In the genomic region with DNA sequence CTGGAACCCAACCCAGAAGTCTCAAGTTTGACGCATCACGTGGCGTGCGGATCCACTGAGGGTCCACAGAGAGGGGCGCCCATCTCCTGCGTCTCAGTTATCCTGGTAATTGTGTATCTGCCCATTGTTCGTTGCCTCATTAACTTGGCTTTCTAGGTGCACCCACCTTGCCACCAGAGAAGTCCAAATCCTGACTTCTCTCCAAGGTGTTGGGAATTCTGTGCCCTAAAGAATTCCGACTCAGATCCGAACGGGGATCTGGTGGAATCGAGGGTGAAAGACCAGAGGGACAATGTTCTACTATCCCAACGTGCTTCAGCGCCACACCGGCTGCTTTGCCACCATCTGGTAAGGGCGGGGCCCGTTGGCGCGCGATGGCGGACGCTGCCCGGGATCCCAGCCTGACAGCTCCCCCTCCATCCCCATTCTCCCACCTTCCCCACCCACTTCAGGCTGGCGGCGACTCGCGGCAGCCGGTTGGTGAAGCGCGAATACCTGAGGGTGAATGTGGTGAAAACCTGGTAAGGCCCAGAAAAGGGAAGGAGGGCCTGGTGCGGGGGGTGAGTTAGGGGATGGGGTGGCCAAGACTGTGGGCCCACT, we compare ENCODE assay signal across 8 cellular contexts. TPM values are rescaled to one million over a fixed set of nuclear protein-coding genes. Genes with fewer than 3 reads are reported as not detected.
DNase-seq lines count a peak whose midpoint lies in the region; ATAC-seq, FAIRE-seq and TF ChIP-seq lines count a peak whose summit lies in the region.

No MANE protein-coding gene starts in this region.

- H3K27ac Mint-ChIP-seq in CD14-positive monocyte (peak overlapping the region in 1 of 7 donors; percentile 68), nephron progenitor cell (no peak overlapping the region)

- H3K4me3 Mint-ChIP-seq in CD14-positive monocyte (peak overlapping the region; percentile 59 to 75), nephron progenitor cell (peak overlapping the region; percentile 84)

- FAIRE-seq in RCC 7860 (lab: Jason Lieb, UNC) = no peak

- H3K27me3 ChIP-seq in HUES48 (ENCODE audit: control insufficient read depth, insufficient read depth, low read length) = no peaks in the 10 kb centered on the region
- no peaks in the 10 kb centered on the region for H3K27me3 ChIP-seq in effector memory CD4-positive, alpha-beta T cell (replicated peaks; ENCODE audit: control insufficient read depth, insufficient read depth, low read length, poor library complexity, severe bottlenecking)

- ATAC-seq in HG03280 (IDR thresholded peaks at IDR 0.05; ENCODE audit: unreplicated experiment) = no peak
- no peak for ATAC-seq in HG03108 (IDR thresholded peaks at IDR 0.05; ENCODE audit: unreplicated experiment)

- no peaks in the 10 kb centered on the region for H3K9me3 ChIP-seq in HUES48 (ENCODE audit: control insufficient read depth, insufficient read depth, low read length)
- no peaks in the 10 kb centered on the region for H3K9me3 ChIP-seq in effector memory CD4-positive, alpha-beta T cell (ENCODE audit: control insufficient read depth, low read length)

- H3K4me1 Mint-ChIP-seq in CD14-positive monocyte (peaks cover 35% of the 10 kb centered on the region), nephron progenitor cell (peaks cover 39% of the 10 kb centered on the region)

- peak overlapping the region; percentile 78 for H3K4me3 ChIP-seq in HUES48 (ENCODE audit: low read depth, low read length)
- H3K4me3 ChIP-seq in effector memory CD4-positive, alpha-beta T cell (ENCODE audit: insufficient read depth, low read depth, low read length, poor library complexity, severe bottlenecking) = no peak overlapping the region

- H3K36me3 Mint-ChIP-seq in CD14-positive monocyte (peaks cover 62 to 79% of the 10 kb centered on the region in 2 donors), nephron progenitor cell (ENCODE audit: low read depth) (peaks cover 41% of the 10 kb centered on the region)

- H3K27me3 Mint-ChIP-seq in CD14-positive monocyte (ENCODE audit: low read depth in 3 of 3) (peaks cover 10 to 19% (median 16%) of the 10 kb centered on the region in 3 donors), nephron progenitor cell (ENCODE audit: low read depth, poor library complexity) (peaks cover 14% of the 10 kb centered on the region)

- H3K4me1 ChIP-seq in HUES48 (ENCODE audit: control insufficient read depth, insufficient read depth, low read length) = 0 out of 2 replicates have a peak, but pooled peaks cover 6% of the 10 kb centered on the region
- peaks cover 8% of the 10 kb centered on the region for H3K4me1 ChIP-seq in effector memory CD4-positive, alpha-beta T cell (ENCODE audit: control insufficient read depth, insufficient read depth, low read length, poor library complexity, severe bottlenecking)

- TF ChIP-seq CTCF in CD14-positive monocyte (IDR thresholded peaks at IDR 0.05) = no peak
- TF ChIP-seq CTCF in nephron progenitor cell (IDR thresholded peaks at IDR 0.05) = no peak

- intact Hi-C loops in CD14-positive monocyte (cut with micrococcal nuclease) = no loop called here

- H3K9ac ChIP-seq in HUES48 (ENCODE audit: low read depth, low read length) = 0 out of 2 replicates have a peak overlapping the region, but pooled peaks have one; percentile 15

- peaks cover 0 to 2% (median 0%) of the 10 kb centered on the region in 7 donors for H3K9me3 Mint-ChIP-seq in CD14-positive monocyte
- no peaks in the 10 kb centered on the region for H3K9me3 Mint-ChIP-seq in nephron progenitor cell

- DNase-seq in CD14-positive monocyte (ENCODE audit: low spot score) (no peak), nephron progenitor cell (no peak), RCC 7860 (ENCODE audit: low spot score) (no peak), NCI-H1092 treated with DMSO at 0.1 percent for 48 hours (lab: John Stamatoyannopoulos, UW) (no peak)
- DNase-seq in effector memory CD4-positive, alpha-beta T cell = no peak

- peaks cover 22% of the 10 kb centered on the region for H3K36me3 ChIP-seq in HUES48 (ENCODE audit: control insufficient read depth, insufficient read depth, low read length)
- peaks cover 14% of the 10 kb centered on the region for H3K36me3 ChIP-seq in effector memory CD4-positive, alpha-beta T cell (ENCODE audit: control insufficient read depth, insufficient read depth, low read length)

- H3K27ac ChIP-seq in HUES48 (ENCODE audit: low read depth, low read length) = peak overlapping the region; percentile 50
- peak overlapping the region; percentile 49 for H3K27ac ChIP-seq in effector memory CD4-positive, alpha-beta T cell (ENCODE audit: insufficient read depth, low read length, poor library complexity, severe bottlenecking)

RNA-seq across cellular contexts. Expression of gene REC8, which starts 0.5 kb away (rescaled TPM):
- polyA plus RNA-seq in CD14-positive monocyte = 1 to 10 TPM; 1.4 to 2.3 TPM

RNA-seq across cellular contexts. Expression of gene IRF9, which starts 11.3 kb away (rescaled TPM):
- polyA plus RNA-seq in CD14-positive monocyte = 10 to 100 TPM; 44.7 to 56.0 TPM

RNA-seq across cellular contexts. Expression of gene IPO4, which starts 16.3 kb away (rescaled TPM):
- polyA plus RNA-seq in CD14-positive monocyte = 1 to 10 TPM; 4.1 to 4.3 TPM

RNA-seq across cellular contexts. Expression of gene TM9SF1, which starts 22.9 kb away (rescaled TPM):
- 10 to 100 TPM; 51.1 to 56.0 TPM for polyA plus RNA-seq in CD14-positive monocyte

RNA-seq across cellular contexts. Expression of gene RNF31, which starts 25.1 kb away (rescaled TPM):
- polyA plus RNA-seq in CD14-positive monocyte = 10 to 100 TPM; 30.7 to 36.8 TPM
